25 cellular contexts compared by ENCODE assay signal in genomic region chr17:63519116-63519881, GRCh38. TPM values are rescaled to one million over a fixed set of nuclear protein-coding genes. Genes with fewer than 3 reads are reported as not detected.
"Had no signal": no experiment of that assay in that cellular context is flagged by ENCODE, and none has a peak within 500 bp of the region (broad histone marks: within the 10 kb centered on the region; RNA-seq: fewer than 3 reads in every experiment).

No MANE protein-coding gene starts in this region.

- H3K4me2 ChIP-seq: smooth muscle cell had no signal

- H3K4me1 ChIP-seq: breast epithelium, lower lobe of right lung had no signal

- H3K9me3 ChIP-seq: breast epithelium, esophagus muscularis mucosa, heart left ventricle, left lung, lower lobe of right lung, mucosa of descending colon, ovary had no signal

- H3K36me3 ChIP-seq: breast epithelium, esophagus muscularis mucosa, heart left ventricle, left lung, lower lobe of right lung, ovary, tibial nerve had no signal

- H3K27ac ChIP-seq: breast epithelium, esophagus muscularis mucosa, foreskin keratinocyte, heart left ventricle, left lung, lower lobe of right lung, ovary, tibial nerve had no signal

- DNase-seq: activated CD4-positive, alpha-beta T cell treated with anti-CD3 and anti-CD28 coated beads for 1 hour; activated CD4-positive, alpha-beta T cell treated with anti-CD3 and anti-CD28 coated beads, Interleukin-2, amount 10 ng/mL, durations not matched to agents 7 days and 5 days; activated CD8-positive, alpha-beta T cell treated with anti-CD3 and anti-CD28 coated beads for 36 hours; activated naive CD4-positive, alpha-beta T cell; activated T-cell treated with anti-CD3 and anti-CD28 coated beads, Interleukin-2, amount 50 U/mL, for 72 hours; endodermal cell; foreskin keratinocyte; kidney glomerular epithelial cell; left lung; lower lobe of right lung; mesenchymal stem cell; mucosa of descending colon; nephron progenitor cell; ovary; retina; stimulated activated CD4-positive, alpha-beta T cell treated with anti-CD3 and anti-CD28 coated beads, Interleukin-1b, Interleukin-23, amount 100 ng/mL, for 48 hours; stimulated activated naive CD4-positive, alpha-beta T cell; T-helper 2 cell had no signal

- H3K4me3 ChIP-seq: breast epithelium, esophagus muscularis mucosa, heart left ventricle, left lung, lower lobe of right lung, mucosa of descending colon, ovary, smooth muscle cell, tibial nerve had no signal

- H3K27me3 ChIP-seq: ovary had no signal

RNA-seq across cellular contexts. Expression of gene KCNH6, which starts 3.9 kb away (rescaled TPM):
- total RNA-seq: activated CD4-positive, alpha-beta T cell treated with anti-CD3 and anti-CD28 coated beads, Interleukin-2, amount 10 ng/mL, durations not matched to agents 7 days and 5 days; activated CD8-positive, alpha-beta T cell treated with anti-CD3 and anti-CD28 coated beads for 36 hours; activated T-cell treated with anti-CD3 and anti-CD28 coated beads, Interleukin-2, amount 50 U/mL, for 72 hours; breast epithelium; esophagus muscularis mucosa; foreskin keratinocyte; heart left ventricle; myocyte; smooth muscle cell; tibial nerve; ureter had no signal
- polyA plus RNA-seq: foreskin keratinocyte, ovary, smooth muscle cell had no signal
